1 cellular context compared by ENCODE assay signal in the genomic region with DNA sequence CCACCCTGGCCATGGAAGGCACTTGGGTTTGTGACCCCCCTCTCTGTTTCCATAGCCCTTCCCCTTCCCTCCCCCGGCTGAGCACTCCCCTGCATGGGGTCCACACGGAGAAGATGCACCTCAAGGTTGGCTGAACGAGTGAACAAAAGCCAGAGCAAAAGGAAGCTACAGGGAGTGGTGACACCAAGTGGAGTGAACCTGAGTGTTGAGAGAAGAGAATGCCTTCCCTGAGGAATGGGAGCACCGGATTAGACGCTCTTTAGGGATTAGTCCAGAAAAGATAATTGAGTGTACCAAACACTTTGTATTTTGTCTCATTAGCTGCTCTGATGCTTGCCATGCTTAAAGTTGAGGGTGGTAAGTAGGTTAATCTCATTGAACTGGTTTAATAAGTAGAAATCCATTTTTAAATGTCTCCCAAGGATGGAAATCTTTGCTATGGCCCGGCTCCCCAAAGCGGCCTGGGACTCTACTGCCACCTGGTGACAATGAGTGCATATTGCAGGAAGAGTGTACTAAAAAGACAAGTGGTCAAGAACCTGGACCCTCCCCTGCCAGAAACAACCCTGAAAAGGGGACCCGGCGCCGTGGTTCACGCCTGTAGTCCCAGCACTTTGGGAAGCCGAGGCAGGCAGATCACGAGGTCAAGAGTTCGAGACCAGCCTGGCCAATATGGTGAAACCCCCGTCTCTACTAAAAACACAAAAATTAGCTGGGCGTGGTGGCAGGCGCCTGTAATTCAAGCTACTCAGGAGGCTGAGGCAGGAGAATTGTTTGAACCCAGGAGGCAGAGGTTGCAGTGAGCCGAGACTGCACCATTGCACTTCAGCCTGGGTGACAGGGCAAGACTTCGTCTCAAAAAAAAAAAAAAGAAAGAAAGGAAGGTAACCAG.
TF ChIP-seq lines count a peak whose summit lies in the region.

No MANE protein-coding gene starts in this region.

TF ChIP-seq in GM23338, 12 proteins besides CTCF, POLR2A, EP300 and RAD21 (continued from another document):
- TF ChIP-seq, protein P1, sequence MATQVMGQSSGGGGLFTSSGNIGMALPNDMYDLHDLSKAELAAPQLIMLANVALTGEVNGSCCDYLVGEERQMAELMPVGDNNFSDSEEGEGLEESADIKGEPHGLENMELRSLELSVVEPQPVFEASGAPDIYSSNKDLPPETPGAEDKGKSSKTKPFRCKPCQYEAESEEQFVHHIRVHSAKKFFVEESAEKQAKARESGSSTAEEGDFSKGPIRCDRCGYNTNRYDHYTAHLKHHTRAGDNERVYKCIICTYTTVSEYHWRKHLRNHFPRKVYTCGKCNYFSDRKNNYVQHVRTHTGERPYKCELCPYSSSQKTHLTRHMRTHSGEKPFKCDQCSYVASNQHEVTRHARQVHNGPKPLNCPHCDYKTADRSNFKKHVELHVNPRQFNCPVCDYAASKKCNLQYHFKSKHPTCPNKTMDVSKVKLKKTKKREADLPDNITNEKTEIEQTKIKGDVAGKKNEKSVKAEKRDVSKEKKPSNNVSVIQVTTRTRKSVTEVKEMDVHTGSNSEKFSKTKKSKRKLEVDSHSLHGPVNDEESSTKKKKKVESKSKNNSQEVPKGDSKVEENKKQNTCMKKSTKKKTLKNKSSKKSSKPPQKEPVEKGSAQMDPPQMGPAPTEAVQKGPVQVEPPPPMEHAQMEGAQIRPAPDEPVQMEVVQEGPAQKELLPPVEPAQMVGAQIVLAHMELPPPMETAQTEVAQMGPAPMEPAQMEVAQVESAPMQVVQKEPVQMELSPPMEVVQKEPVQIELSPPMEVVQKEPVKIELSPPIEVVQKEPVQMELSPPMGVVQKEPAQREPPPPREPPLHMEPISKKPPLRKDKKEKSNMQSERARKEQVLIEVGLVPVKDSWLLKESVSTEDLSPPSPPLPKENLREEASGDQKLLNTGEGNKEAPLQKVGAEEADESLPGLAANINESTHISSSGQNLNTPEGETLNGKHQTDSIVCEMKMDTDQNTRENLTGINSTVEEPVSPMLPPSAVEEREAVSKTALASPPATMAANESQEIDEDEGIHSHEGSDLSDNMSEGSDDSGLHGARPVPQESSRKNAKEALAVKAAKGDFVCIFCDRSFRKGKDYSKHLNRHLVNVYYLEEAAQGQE (IDR thresholded peaks at IDR 0.05; ENCODE audit: unreplicated experiment), result no peak
TF ChIP-seq in GM23338: peak in this region for 0.
